ENCODE assay signal across 2 cellular contexts in the genomic region with DNA sequence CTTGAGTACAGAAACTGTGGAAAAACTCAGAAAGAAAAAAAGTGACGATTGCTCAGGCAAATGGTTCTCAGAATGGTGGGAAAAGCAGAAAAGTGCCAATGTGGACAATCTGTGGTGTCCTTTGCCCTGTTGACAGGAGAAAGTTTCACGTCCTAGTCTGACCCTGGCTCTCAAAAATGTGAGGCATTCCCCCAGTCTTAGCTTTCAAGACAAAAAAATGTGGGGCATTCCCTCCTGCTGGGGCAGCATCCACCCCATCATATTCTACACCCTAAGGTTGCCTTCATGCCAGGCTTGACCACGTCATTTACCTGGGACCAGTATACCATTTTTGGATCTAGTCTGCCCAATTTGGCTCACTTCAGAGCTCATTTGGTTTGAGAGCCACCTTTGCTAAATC.
TF ChIP-seq lines count a peak whose summit lies in the region.

No MANE protein-coding gene starts in this region.

TF ChIP-seq in H1, 55 proteins besides CTCF, POLR2A, EP300 and RAD21:
- TF ChIP-seq E2F6 (IDR thresholded peaks at IDR 0.05) (no peak), TEAD4 (IDR thresholded peaks at IDR 0.05; ENCODE audit: low read depth, low read length) (peak; percentile 74)

TF ChIP-seq in GM12891, 5 proteins besides CTCF, POLR2A, EP300 and RAD21:
- TF ChIP-seq POU2F2 (IDR thresholded peaks at IDR 0.05; ENCODE audit: low read depth, low read length): no peak
- TF ChIP-seq TAF1 (IDR thresholded peaks at IDR 0.05; ENCODE audit: low read depth, low read length): no peak
- TF ChIP-seq POLR2AphosphoS5 (IDR thresholded peaks at IDR 0.05; ENCODE audit: low read depth, low read length): no peak
- no peak for TF ChIP-seq SPI1 (IDR thresholded peaks at IDR 0.05; ENCODE audit: low read depth, low read length)
- TF ChIP-seq PAX5 (IDR thresholded peaks at IDR 0.05; ENCODE audit: insufficient read depth, low read length, severe bottlenecking): no peak
